Comparison of ENCODE assay signal across 1 cellular context in genomic region chr10:95363303-95363912, GRCh38.
TF ChIP-seq lines count a peak whose summit lies in the region.

No MANE protein-coding gene starts in this region.

TF ChIP-seq in GM12878, 131 proteins besides CTCF, POLR2A, EP300 and RAD21 (continued from another document and continues in another):
- TF ChIP-seq, protein P1, sequence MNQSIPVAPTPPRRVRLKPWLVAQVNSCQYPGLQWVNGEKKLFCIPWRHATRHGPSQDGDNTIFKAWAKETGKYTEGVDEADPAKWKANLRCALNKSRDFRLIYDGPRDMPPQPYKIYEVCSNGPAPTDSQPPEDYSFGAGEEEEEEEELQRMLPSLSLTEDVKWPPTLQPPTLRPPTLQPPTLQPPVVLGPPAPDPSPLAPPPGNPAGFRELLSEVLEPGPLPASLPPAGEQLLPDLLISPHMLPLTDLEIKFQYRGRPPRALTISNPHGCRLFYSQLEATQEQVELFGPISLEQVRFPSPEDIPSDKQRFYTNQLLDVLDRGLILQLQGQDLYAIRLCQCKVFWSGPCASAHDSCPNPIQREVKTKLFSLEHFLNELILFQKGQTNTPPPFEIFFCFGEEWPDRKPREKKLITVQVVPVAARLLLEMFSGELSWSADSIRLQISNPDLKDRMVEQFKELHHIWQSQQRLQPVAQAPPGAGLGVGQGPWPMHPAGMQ (IDR thresholded peaks at IDR 0.05; ENCODE audit: borderline replicate concordance): no peak
- TF ChIP-seq E2F8 (IDR thresholded peaks at IDR 0.05; ENCODE audit: low read depth, partially characterized antibody): no peak
- no peak for TF ChIP-seq NKRF (conservative IDR thresholded peaks at IDR 0.05)
- TF ChIP-seq, protein P2, sequence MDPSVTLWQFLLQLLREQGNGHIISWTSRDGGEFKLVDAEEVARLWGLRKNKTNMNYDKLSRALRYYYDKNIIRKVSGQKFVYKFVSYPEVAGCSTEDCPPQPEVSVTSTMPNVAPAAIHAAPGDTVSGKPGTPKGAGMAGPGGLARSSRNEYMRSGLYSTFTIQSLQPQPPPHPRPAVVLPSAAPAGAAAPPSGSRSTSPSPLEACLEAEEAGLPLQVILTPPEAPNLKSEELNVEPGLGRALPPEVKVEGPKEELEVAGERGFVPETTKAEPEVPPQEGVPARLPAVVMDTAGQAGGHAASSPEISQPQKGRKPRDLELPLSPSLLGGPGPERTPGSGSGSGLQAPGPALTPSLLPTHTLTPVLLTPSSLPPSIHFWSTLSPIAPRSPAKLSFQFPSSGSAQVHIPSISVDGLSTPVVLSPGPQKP (IDR thresholded peaks at IDR 0.05; ENCODE audit: low read depth, low read length): no peak
- no peak for TF ChIP-seq NFXL1 (IDR thresholded peaks at IDR 0.05; ENCODE audit: borderline replicate concordance)
- TF ChIP-seq GABPA (IDR thresholded peaks at IDR 0.05; ENCODE audit: low read depth): no peak
- no peak for TF ChIP-seq PBX3 (IDR thresholded peaks at IDR 0.05; ENCODE audit: insufficient replicate concordance, low read depth, low read length)
- TF ChIP-seq STAT3 (IDR thresholded peaks at IDR 0.05; ENCODE audit: low read depth, low read length): no peak
- TF ChIP-seq, protein P3, sequence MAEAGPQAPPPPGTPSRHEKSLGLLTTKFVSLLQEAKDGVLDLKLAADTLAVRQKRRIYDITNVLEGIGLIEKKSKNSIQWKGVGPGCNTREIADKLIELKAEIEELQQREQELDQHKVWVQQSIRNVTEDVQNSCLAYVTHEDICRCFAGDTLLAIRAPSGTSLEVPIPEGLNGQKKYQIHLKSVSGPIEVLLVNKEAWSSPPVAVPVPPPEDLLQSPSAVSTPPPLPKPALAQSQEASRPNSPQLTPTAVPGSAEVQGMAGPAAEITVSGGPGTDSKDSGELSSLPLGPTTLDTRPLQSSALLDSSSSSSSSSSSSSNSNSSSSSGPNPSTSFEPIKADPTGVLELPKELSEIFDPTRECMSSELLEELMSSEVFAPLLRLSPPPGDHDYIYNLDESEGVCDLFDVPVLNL (IDR thresholded peaks at IDR 0.05; ENCODE audit: low read depth, low read length): no peak
- TF ChIP-seq FOXM1 (IDR thresholded peaks at IDR 0.05; ENCODE audit: low read depth, low read length): 0 out of 2 replicates have a peak, but pooled peaks have one; percentile 55
- TF ChIP-seq TCF7 (IDR thresholded peaks at IDR 0.05; ENCODE audit: borderline replicate concordance): no peak
- no peak for TF ChIP-seq GATAD2B (conservative IDR thresholded peaks at IDR 0.05; ENCODE audit: low read depth)
- no peak for TF ChIP-seq LARP7 (IDR thresholded peaks at IDR 0.05)
- no peak for TF ChIP-seq ZBTB4 (CRISPR knock-in tag; IDR thresholded peaks at IDR 0.05)
- TF ChIP-seq, protein P4, sequence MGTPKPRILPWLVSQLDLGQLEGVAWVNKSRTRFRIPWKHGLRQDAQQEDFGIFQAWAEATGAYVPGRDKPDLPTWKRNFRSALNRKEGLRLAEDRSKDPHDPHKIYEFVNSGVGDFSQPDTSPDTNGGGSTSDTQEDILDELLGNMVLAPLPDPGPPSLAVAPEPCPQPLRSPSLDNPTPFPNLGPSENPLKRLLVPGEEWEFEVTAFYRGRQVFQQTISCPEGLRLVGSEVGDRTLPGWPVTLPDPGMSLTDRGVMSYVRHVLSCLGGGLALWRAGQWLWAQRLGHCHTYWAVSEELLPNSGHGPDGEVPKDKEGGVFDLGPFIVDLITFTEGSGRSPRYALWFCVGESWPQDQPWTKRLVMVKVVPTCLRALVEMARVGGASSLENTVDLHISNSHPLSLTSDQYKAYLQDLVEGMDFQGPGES (IDR thresholded peaks at IDR 0.05): no peak
- TF ChIP-seq ZBED1 (IDR thresholded peaks at IDR 0.05; ENCODE audit: borderline replicate concordance): no peak
- TF ChIP-seq, protein P5, sequence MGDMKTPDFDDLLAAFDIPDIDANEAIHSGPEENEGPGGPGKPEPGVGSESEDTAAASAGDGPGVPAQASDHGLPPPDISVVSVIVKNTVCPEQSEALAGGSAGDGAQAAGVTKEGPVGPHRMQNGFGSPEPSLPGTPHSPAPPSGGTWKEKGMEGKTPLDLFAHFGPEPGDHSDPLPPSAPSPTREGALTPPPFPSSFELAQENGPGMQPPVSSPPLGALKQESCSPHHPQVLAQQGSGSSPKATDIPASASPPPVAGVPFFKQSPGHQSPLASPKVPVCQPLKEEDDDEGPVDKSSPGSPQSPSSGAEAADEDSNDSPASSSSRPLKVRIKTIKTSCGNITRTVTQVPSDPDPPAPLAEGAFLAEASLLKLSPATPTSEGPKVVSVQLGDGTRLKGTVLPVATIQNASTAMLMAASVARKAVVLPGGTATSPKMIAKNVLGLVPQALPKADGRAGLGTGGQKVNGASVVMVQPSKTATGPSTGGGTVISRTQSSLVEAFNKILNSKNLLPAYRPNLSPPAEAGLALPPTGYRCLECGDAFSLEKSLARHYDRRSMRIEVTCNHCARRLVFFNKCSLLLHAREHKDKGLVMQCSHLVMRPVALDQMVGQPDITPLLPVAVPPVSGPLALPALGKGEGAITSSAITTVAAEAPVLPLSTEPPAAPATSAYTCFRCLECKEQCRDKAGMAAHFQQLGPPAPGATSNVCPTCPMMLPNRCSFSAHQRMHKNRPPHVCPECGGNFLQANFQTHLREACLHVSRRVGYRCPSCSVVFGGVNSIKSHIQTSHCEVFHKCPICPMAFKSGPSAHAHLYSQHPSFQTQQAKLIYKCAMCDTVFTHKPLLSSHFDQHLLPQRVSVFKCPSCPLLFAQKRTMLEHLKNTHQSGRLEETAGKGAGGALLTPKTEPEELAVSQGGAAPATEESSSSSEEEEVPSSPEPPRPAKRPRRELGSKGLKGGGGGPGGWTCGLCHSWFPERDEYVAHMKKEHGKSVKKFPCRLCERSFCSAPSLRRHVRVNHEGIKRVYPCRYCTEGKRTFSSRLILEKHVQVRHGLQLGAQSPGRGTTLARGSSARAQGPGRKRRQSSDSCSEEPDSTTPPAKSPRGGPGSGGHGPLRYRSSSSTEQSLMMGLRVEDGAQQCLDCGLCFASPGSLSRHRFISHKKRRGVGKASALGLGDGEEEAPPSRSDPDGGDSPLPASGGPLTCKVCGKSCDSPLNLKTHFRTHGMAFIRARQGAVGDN (IDR thresholded peaks at IDR 0.05): no peak
- TF ChIP-seq NR2F1 (conservative IDR thresholded peaks at IDR 0.05): no peak
- TF ChIP-seq HDGF (IDR thresholded peaks at IDR 0.05): no peak
- TF ChIP-seq ZNF24 (IDR thresholded peaks at IDR 0.05): peak; percentile 29; the same call in 1 of the 2 replicates
- no peak for TF ChIP-seq ZZZ3 (IDR thresholded peaks at IDR 0.05; ENCODE audit: control insufficient read depth, insufficient read length, low read depth)
- no peak for TF ChIP-seq RAD51 (IDR thresholded peaks at IDR 0.05)
- TF ChIP-seq, protein P6, sequence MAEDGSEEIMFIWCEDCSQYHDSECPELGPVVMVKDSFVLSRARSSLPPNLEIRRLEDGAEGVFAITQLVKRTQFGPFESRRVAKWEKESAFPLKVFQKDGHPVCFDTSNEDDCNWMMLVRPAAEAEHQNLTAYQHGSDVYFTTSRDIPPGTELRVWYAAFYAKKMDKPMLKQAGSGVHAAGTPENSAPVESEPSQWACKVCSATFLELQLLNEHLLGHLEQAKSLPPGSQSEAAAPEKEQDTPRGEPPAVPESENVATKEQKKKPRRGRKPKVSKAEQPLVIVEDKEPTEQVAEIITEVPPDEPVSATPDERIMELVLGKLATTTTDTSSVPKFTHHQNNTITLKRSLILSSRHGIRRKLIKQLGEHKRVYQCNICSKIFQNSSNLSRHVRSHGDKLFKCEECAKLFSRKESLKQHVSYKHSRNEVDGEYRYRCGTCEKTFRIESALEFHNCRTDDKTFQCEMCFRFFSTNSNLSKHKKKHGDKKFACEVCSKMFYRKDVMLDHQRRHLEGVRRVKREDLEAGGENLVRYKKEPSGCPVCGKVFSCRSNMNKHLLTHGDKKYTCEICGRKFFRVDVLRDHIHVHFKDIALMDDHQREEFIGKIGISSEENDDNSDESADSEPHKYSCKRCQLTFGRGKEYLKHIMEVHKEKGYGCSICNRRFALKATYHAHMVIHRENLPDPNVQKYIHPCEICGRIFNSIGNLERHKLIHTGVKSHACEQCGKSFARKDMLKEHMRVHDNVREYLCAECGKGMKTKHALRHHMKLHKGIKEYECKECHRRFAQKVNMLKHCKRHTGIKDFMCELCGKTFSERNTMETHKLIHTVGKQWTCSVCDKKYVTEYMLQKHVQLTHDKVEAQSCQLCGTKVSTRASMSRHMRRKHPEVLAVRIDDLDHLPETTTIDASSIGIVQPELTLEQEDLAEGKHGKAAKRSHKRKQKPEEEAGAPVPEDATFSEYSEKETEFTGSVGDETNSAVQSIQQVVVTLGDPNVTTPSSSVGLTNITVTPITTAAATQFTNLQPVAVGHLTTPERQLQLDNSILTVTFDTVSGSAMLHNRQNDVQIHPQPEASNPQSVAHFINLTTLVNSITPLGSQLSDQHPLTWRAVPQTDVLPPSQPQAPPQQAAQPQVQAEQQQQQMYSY (CRISPR knock-in tag; IDR thresholded peaks at IDR 0.05): no peak
- no peak for TF ChIP-seq SMAD1 (IDR thresholded peaks at IDR 0.05; ENCODE audit: low read depth, partially characterized antibody)
- TF ChIP-seq STAT1 (conservative IDR thresholded peaks at IDR 0.05): no peak
- no peak for TF ChIP-seq SUPT20H (IDR thresholded peaks at IDR 0.05; ENCODE audit: borderline replicate concordance, control insufficient read depth, low read depth, low read length)
- TF ChIP-seq, protein P7, sequence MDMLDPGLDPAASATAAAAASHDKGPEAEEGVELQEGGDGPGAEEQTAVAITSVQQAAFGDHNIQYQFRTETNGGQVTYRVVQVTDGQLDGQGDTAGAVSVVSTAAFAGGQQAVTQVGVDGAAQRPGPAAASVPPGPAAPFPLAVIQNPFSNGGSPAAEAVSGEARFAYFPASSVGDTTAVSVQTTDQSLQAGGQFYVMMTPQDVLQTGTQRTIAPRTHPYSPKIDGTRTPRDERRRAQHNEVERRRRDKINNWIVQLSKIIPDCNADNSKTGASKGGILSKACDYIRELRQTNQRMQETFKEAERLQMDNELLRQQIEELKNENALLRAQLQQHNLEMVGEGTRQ (IDR thresholded peaks at IDR 0.05; ENCODE audit: borderline replicate concordance, low read depth, low read length): no peak
- no peak for TF ChIP-seq RELA (IDR thresholded peaks at IDR 0.05; ENCODE audit: borderline replicate concordance, partially characterized antibody)
- TF ChIP-seq EZH2 (IDR thresholded peaks at IDR 0.05; ENCODE audit: borderline replicate concordance, control insufficient read depth, low read depth, low read length): no peak
- peak; percentile 38; the same call in 1 of the 2 replicates for TF ChIP-seq RUNX3 (IDR thresholded peaks at IDR 0.05; ENCODE audit: low read length)
- TF ChIP-seq CBFB (IDR thresholded peaks at IDR 0.05; ENCODE audit: low read depth): no peak
- TF ChIP-seq MTA3 (IDR thresholded peaks at IDR 0.05; ENCODE audit: borderline replicate concordance, low read length): no peak
- TF ChIP-seq SUZ12 (IDR thresholded peaks at IDR 0.05; ENCODE audit: unreplicated experiment): no peak
